In genomic region chr3:55607844-55608243, GRCh38 we compare ENCODE assay signal across 1 cellular context.
TF ChIP-seq lines count a peak whose summit lies in the region.

No MANE protein-coding gene starts in this region.

TF ChIP-seq in K562, 482 proteins besides CTCF, POLR2A, EP300 and RAD21 (continued from another document):
- TF ChIP-seq MGA (IDR thresholded peaks at IDR 0.05) (peak; percentile 37), TRIM24 (IDR thresholded peaks at IDR 0.05) (peak in 1 of 2 experiments; percentile 51; a peak in 1 of 4 replicates)
TF ChIP-seq in K562: peak in this region for 7.
